Comparison of ENCODE assay signal across 8 cellular contexts in genomic region chr17:75524971-75525805, GRCh38. TPM values are rescaled to one million over a fixed set of nuclear protein-coding genes. Genes with fewer than 3 reads are reported as not detected.
A peak's percentile ranks its signal among the peaks of the same experiment; 100 is the strongest.
DNase-seq lines count a peak whose midpoint lies in the region; ATAC-seq, FAIRE-seq and TF ChIP-seq lines count a peak whose summit lies in the region.

Gene LLGL2 (plus strand): TSS chr17:75525697. CDS start chr17:75543427, 17,730 bp downstream.

- TF ChIP-seq POLR2A in gastrocnemius medialis (IDR thresholded peaks at IDR 0.05) = peak in 1 of 2 donors; percentile 46

- H3K9me3 ChIP-seq in right atrium auricular region (no peaks in the 10 kb centered on the region), gastrocnemius medialis (no peaks in the 10 kb centered on the region)

- peaks cover 7% of the 10 kb centered on the region for H3K36me3 Mint-ChIP-seq in activated naive CD8-positive, alpha-beta T cell treated with anti-CD3 and anti-CD28 coated beads, Interleukin-2, amount 50 U/mL, for 24 hours (ENCODE audit: low read depth)

- in situ Hi-C loops in gastrocnemius medialis (cut with MboI; ENCODE audit: low sequenced_read_pairs in 4 of 4) = loop anchor here in 3 of 4 donors (25.0 kb wide), 1 partner anchor 213 kb away; no protein-coding TSS in a partner anchor

- ATAC-seq in HG02571 (IDR thresholded peaks at IDR 0.05; ENCODE audit: unreplicated experiment) (peak; percentile 74), gastrocnemius medialis (peak; percentile 79 to 84)
- peak; percentile 83 for ATAC-seq in activated naive CD8-positive, alpha-beta T cell treated with anti-CD3 and anti-CD28 coated beads, Interleukin-2, amount 50 U/mL, for 24 hours

- DNase-seq in GM03348 (ENCODE audit: low spot score) (peak; percentile 74), NCI-H1105 treated with DMSO at 0.1 percent for 48 hours (lab: John Stamatoyannopoulos, UW) (peak; percentile 85), T-helper 1 cell (peak; percentile 76 to 91 (median 82)), right atrium auricular region (ENCODE audit: low spot score) (no peak), gastrocnemius medialis (peak in 1 of 2 donors; percentile 48), urothelium cell line (ENCODE audit: low spot score) (no peak)
- peak; percentile 73 for DNase-seq in activated naive CD8-positive, alpha-beta T cell treated with anti-CD3 and anti-CD28 coated beads, Interleukin-2, amount 50 U/mL, for 24 hours

- peak; percentile 20 to 69 for TF ChIP-seq CTCF in right atrium auricular region (IDR thresholded peaks at IDR 0.05)
- peak in 4 of 5 experiments; percentile 41 to 63 (median 52) for TF ChIP-seq CTCF in gastrocnemius medialis (IDR thresholded peaks at IDR 0.05 in 4 of 5, conservative IDR thresholded peaks at IDR 0.05 in 1 of 5)

- H3K27ac ChIP-seq in right atrium auricular region (peak within 1 kb of the TSS; percentile 55 to 70), gastrocnemius medialis (peak within 1 kb of the TSS; percentile 31 to 59 (median 48))

- H3K9me3 Mint-ChIP-seq in activated naive CD8-positive, alpha-beta T cell treated with anti-CD3 and anti-CD28 coated beads, Interleukin-2, amount 50 U/mL, for 24 hours = no peaks in the 10 kb centered on the region

- H3K4me1 Mint-ChIP-seq in activated naive CD8-positive, alpha-beta T cell treated with anti-CD3 and anti-CD28 coated beads, Interleukin-2, amount 50 U/mL, for 24 hours = peaks cover 11% of the 10 kb centered on the region

- no peak for FAIRE-seq in urothelium cell line (lab: Jason Lieb, UNC)

- H3K4me3 ChIP-seq in right atrium auricular region (peak within 1 kb of the TSS; percentile 51 to 74), gastrocnemius medialis (peak within 1 kb of the TSS; percentile 64 to 95 (median 70))

- H3K4me3 Mint-ChIP-seq in activated naive CD8-positive, alpha-beta T cell treated with anti-CD3 and anti-CD28 coated beads, Interleukin-2, amount 50 U/mL, for 24 hours = peak within 1 kb of the TSS; percentile 55

- intact Hi-C loops in gastrocnemius medialis (cut with DNase I; ENCODE audit: low total_unique reads) = loop anchor here (1.0 to 2.0 kb wide), 2 partner anchors 9 to 98 kb away; partner anchors contain the start of gene TSEN54

- peaks cover 7% of the 10 kb centered on the region for H3K27me3 Mint-ChIP-seq in activated naive CD8-positive, alpha-beta T cell treated with anti-CD3 and anti-CD28 coated beads, Interleukin-2, amount 50 U/mL, for 24 hours

- no peak within 1 kb of the TSS for H3K27ac Mint-ChIP-seq in activated naive CD8-positive, alpha-beta T cell treated with anti-CD3 and anti-CD28 coated beads, Interleukin-2, amount 50 U/mL, for 24 hours

- H3K27me3 ChIP-seq in right atrium auricular region = no peaks in the 10 kb centered on the region
- peaks cover 8 to 17% (median 12%) of the 10 kb centered on the region in 3 donors for H3K27me3 ChIP-seq in gastrocnemius medialis

- peaks cover 0 to 18% of the 10 kb centered on the region in 2 donors for H3K4me1 ChIP-seq in right atrium auricular region
- peaks cover 5 to 9% of the 10 kb centered on the region in 2 donors for H3K4me1 ChIP-seq in gastrocnemius medialis

- H3K36me3 ChIP-seq in right atrium auricular region (peaks cover 5% of the 10 kb centered on the region), gastrocnemius medialis (no peaks in the 10 kb centered on the region)

RNA-seq across cellular contexts. Expression of gene LLGL2, which starts in this region (rescaled TPM):
- total RNA-seq in right atrium auricular region (1 to 10 TPM; 4.1 to 8.5 TPM), gastrocnemius medialis (1 to 10 TPM in 3 of 4 donors, under 1 TPM in 1; 0.78 to 7.1 (median 1.4) TPM)

Comparison
In these comparisons a context has a peak if more than half of its experiments do, and no peak if none do; other contexts are left out.
1. DNase-seq: peak in GM03348 (single experiment), NCI-H1105 treated with DMSO at 0.1 percent for 48 hours (single experiment), T-helper 1 cell (5 of 5) and activated naive CD8-positive, alpha-beta T cell treated with anti-CD3 and anti-CD28 coated beads, Interleukin-2, amount 50 U/mL, for 24 hours (single experiment); none in right atrium auricular region (single experiment) and urothelium cell line (single experiment).
2. Peak in every context shown above with its lines, with median percentiles within 50 percentile points of each other: ATAC-seq.